Comparison of ENCODE assay signal across 17 cellular contexts in genomic region chr15:89395996-89396395, GRCh38.
DNase-seq lines count a peak whose midpoint lies in the region; ATAC-seq and TF ChIP-seq lines count a peak whose summit lies in the region.
"Had no signal": no experiment of that assay in that cellular context is flagged by ENCODE, and none has a peak within 500 bp of the region (broad histone marks: within the 10 kb centered on the region; RNA-seq: fewer than 3 reads in every experiment).

No MANE protein-coding gene starts in this region.

- H3K9me3 ChIP-seq in Karpas-422 (ENCODE audit: low read length) (no peaks in the 10 kb centered on the region), RWPE2 (ENCODE audit: severe bottlenecking) (no peaks in the 10 kb centered on the region), upper lobe of left lung (no peaks in the 10 kb centered on the region)
- H3K9me3 ChIP-seq: MG63, thoracic aorta had no signal

- peaks cover 58% of the 10 kb centered on the region for H3K27me3 Mint-ChIP-seq in dendritic cell treated with granulocyte-macrophage colony-stimulating factor and Interleukin-4, amounts not matched to agents 40 ng/mL and 50 ng/mL, for 4 days

- H4K20me1 ChIP-seq in Karpas-422 (ENCODE audit: insufficient read depth, low read depth, low read length), result no peaks in the 10 kb centered on the region

- no peak overlapping the region for H3K4me3 ChIP-seq in Karpas-422 (ENCODE audit: low read length)
- no peak overlapping the region for H3K4me3 ChIP-seq in RWPE2 (ENCODE audit: severe bottlenecking)
- no peak overlapping the region for H3K4me3 ChIP-seq in upper lobe of left lung
- H3K4me3 ChIP-seq: MG63, thoracic aorta had no signal

- H3K4me3 Mint-ChIP-seq in dendritic cell treated with granulocyte-macrophage colony-stimulating factor and Interleukin-4, amounts not matched to agents 40 ng/mL and 50 ng/mL, for 4 days, result no peak overlapping the region
- H3K4me3 Mint-ChIP-seq: activated naive CD8-positive, alpha-beta T cell treated with anti-CD3 and anti-CD28 coated beads, Interleukin-2, amount 50 U/mL, for 24 hours; CD8-positive, alpha-beta T cell; HFFc6; nephron progenitor cell had no signal

- peak overlapping the region; percentile 64 for H3K4me2 ChIP-seq in Karpas-422 (ENCODE audit: low read depth, low read length, poor library complexity, severe bottlenecking)

- TF ChIP-seq CTCF in RWPE2 (IDR thresholded peaks at IDR 0.05; ENCODE audit: poor library complexity, severe bottlenecking), result no peak
- TF ChIP-seq CTCF in upper lobe of left lung (IDR thresholded peaks at IDR 0.05), result no peak

- peak overlapping the region; percentile 33 for H3K27ac Mint-ChIP-seq in dendritic cell treated with granulocyte-macrophage colony-stimulating factor and Interleukin-4, amounts not matched to agents 40 ng/mL and 50 ng/mL, for 4 days
- H3K27ac Mint-ChIP-seq: activated naive CD8-positive, alpha-beta T cell treated with anti-CD3 and anti-CD28 coated beads, Interleukin-2, amount 50 U/mL, for 24 hours; CD8-positive, alpha-beta T cell; HFFc6; nephron progenitor cell had no signal

- H3K9me3 Mint-ChIP-seq in dendritic cell treated with granulocyte-macrophage colony-stimulating factor and Interleukin-4, amounts not matched to agents 40 ng/mL and 50 ng/mL, for 4 days, result no peaks in the 10 kb centered on the region
- H3K9me3 Mint-ChIP-seq: activated naive CD8-positive, alpha-beta T cell treated with anti-CD3 and anti-CD28 coated beads, Interleukin-2, amount 50 U/mL, for 24 hours; CD8-positive, alpha-beta T cell; HFFc6; nephron progenitor cell had no signal

- 31 to 37% methylated on average over 3 to 4 of the region's 4 CpGs for whole genome bisulfite sequencing in upper lobe of left lung, 2 donors

- no peak for TF ChIP-seq POLR2A in upper lobe of left lung (IDR thresholded peaks at IDR 0.05)

- no peak for TF ChIP-seq EP300 in upper lobe of left lung (IDR thresholded peaks at IDR 0.05)

- intact Hi-C loops in dendritic cell treated with granulocyte-macrophage colony-stimulating factor and Interleukin-4, amounts not matched to agents 40 ng/mL and 50 ng/mL, for 4 days (cut with micrococcal nuclease), result no loop called here

- DNase-seq in Karpas-422, result no peak
- DNase-seq in RWPE2 (ENCODE audit: low spot score), result no peak
- peak; percentile 8 to 33 for DNase-seq in upper lobe of left lung
- DNase-seq in central memory CD4-positive, alpha-beta T cell, result no peak
- no peak for DNase-seq in HK-2 (ENCODE audit: unreplicated experiment)
- no peak for DNase-seq in midbrain (lab: John Stamatoyannopoulos, UW)
- DNase-seq: activated naive CD8-positive, alpha-beta T cell treated with anti-CD3 and anti-CD28 coated beads, Interleukin-2, amount 50 U/mL, for 24 hours; CD8-positive, alpha-beta T cell; cortex of kidney; EL; HFFc6; hippocampal formation; left ventricle myocardium superior; MG63; nephron progenitor cell had no signal

- H3K36me3 Mint-ChIP-seq in dendritic cell treated with granulocyte-macrophage colony-stimulating factor and Interleukin-4, amounts not matched to agents 40 ng/mL and 50 ng/mL, for 4 days (ENCODE audit: low read depth), result no peaks in the 10 kb centered on the region

- H3K79me2 ChIP-seq in Karpas-422 (ENCODE audit: low read length), result no peaks in the 10 kb centered on the region

- peak overlapping the region; percentile 27; the same call in 1 of the 2 replicates for H3K9ac ChIP-seq in Karpas-422 (ENCODE audit: low read length)

- H3K27ac ChIP-seq in Karpas-422 (ENCODE audit: low read length) (peak overlapping the region; percentile 88), RWPE2 (ENCODE audit: poor library complexity, severe bottlenecking) (no peak overlapping the region), upper lobe of left lung (no peak overlapping the region)
- H3K27ac ChIP-seq: thoracic aorta had no signal

- H3K27me3 ChIP-seq in Karpas-422 (ENCODE audit: low read length), result no peaks in the 10 kb centered on the region
- no peaks in the 10 kb centered on the region for H3K27me3 ChIP-seq in RWPE2 (ENCODE audit: insufficient read depth, poor library complexity, severe bottlenecking)
- H3K27me3 ChIP-seq in upper lobe of left lung, result peaks cover 0 to 29% (median 21%) of the 10 kb centered on the region in 4 donors
- H3K27me3 ChIP-seq: MG63 had no signal

- peak overlapping the region; percentile 32; the same call in 1 of the 2 replicates for H2AFZ ChIP-seq in Karpas-422 (ENCODE audit: low read length)

- peak; percentile 57 for ATAC-seq in RWPE2 (ENCODE audit: low read depth)
- peak in 1 of 2 donors; percentile 14 for ATAC-seq in upper lobe of left lung (ENCODE audit: low FRiP score in 2 of 2)
- ATAC-seq: activated naive CD8-positive, alpha-beta T cell treated with anti-CD3 and anti-CD28 coated beads, Interleukin-2, amount 50 U/mL, for 24 hours; CD8-positive, alpha-beta T cell; left ventricle myocardium superior had no signal

- no peaks in the 10 kb centered on the region for H3K9me2 ChIP-seq in Karpas-422 (replicated peaks; ENCODE audit: insufficient read depth, low read length)

- peaks cover 49% of the 10 kb centered on the region for H3K4me1 Mint-ChIP-seq in dendritic cell treated with granulocyte-macrophage colony-stimulating factor and Interleukin-4, amounts not matched to agents 40 ng/mL and 50 ng/mL, for 4 days (ENCODE audit: low read depth)
- H3K4me1 Mint-ChIP-seq: nephron progenitor cell had no signal

- H3K36me3 ChIP-seq in Karpas-422 (ENCODE audit: insufficient read depth, low read length), result no peaks in the 10 kb centered on the region
- H3K36me3 ChIP-seq in RWPE2 (ENCODE audit: low read depth), result no peaks in the 10 kb centered on the region
- no peaks in the 10 kb centered on the region for H3K36me3 ChIP-seq in upper lobe of left lung
- H3K36me3 ChIP-seq: MG63, thoracic aorta had no signal

- peaks cover 82% of the 10 kb centered on the region for H3K4me1 ChIP-seq in Karpas-422 (ENCODE audit: low read length)
- peaks cover 11% of the 10 kb centered on the region for H3K4me1 ChIP-seq in RWPE2 (ENCODE audit: insufficient read depth, poor library complexity, severe bottlenecking)
- peaks cover 14 to 18% (median 15%) of the 10 kb centered on the region in 4 donors for H3K4me1 ChIP-seq in upper lobe of left lung

Comparison
In these comparisons a context has a peak if more than half of its experiments do, and no peak if none do; other contexts are left out.
1. DNase-seq: peak in upper lobe of left lung (2 of 2); none in Karpas-422 (single experiment), RWPE2 (single experiment), central memory CD4-positive, alpha-beta T cell (single experiment), HK-2 (single experiment) and midbrain (single experiment).